In the genomic region with DNA sequence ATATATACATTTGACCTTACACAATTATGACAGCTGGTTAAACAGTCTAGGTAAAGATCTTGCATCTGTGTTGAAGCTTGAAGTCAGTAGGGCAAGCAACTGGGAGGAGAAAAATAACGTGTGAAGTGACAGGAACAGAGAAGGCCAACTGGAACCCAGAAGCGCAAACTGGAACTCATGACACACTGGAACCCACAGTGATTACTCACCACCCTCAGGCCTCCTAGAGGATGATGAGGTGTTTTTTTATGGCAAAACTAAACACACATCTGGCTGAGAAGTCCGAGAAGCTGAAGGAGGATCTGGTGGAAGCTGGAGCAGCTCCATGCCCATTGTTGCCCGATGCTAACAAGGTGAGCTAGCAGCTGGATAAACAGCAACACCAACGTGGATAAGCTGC, we compare ENCODE assay signal across 1 cellular context.
TF ChIP-seq lines count a peak whose summit lies in the region.

No MANE protein-coding gene starts in this region.

TF ChIP-seq in IMR-90, 13 proteins besides CTCF, POLR2A, EP300 and RAD21:
- no peak for TF ChIP-seq CEBPB (IDR thresholded peaks at IDR 0.05; ENCODE audit: low read depth, low read length)
- no peak for TF ChIP-seq MAZ (IDR thresholded peaks at IDR 0.05; ENCODE audit: borderline replicate concordance, low read depth, low read length)
- TF ChIP-seq BHLHE40 (IDR thresholded peaks at IDR 0.05; ENCODE audit: low read depth, low read length) = no peak
- TF ChIP-seq CHD1 (IDR thresholded peaks at IDR 0.05; ENCODE audit: low read depth, low read length) = no peak
- TF ChIP-seq SMC3 (IDR thresholded peaks at IDR 0.05; ENCODE audit: low read depth, low read length) = no peak
- TF ChIP-seq MXI1 (IDR thresholded peaks at IDR 0.05; ENCODE audit: borderline replicate concordance, low read depth, low read length) = no peak
- TF ChIP-seq, protein P1, sequence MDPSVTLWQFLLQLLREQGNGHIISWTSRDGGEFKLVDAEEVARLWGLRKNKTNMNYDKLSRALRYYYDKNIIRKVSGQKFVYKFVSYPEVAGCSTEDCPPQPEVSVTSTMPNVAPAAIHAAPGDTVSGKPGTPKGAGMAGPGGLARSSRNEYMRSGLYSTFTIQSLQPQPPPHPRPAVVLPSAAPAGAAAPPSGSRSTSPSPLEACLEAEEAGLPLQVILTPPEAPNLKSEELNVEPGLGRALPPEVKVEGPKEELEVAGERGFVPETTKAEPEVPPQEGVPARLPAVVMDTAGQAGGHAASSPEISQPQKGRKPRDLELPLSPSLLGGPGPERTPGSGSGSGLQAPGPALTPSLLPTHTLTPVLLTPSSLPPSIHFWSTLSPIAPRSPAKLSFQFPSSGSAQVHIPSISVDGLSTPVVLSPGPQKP (IDR thresholded peaks at IDR 0.05; ENCODE audit: borderline replicate concordance, low read depth, low read length) = no peak
- no peak for TF ChIP-seq NFE2L2 (IDR thresholded peaks at IDR 0.05; ENCODE audit: low read depth, low read length)
- no peak for TF ChIP-seq RCOR1 (IDR thresholded peaks at IDR 0.05; ENCODE audit: insufficient replicate concordance, low read length)
- TF ChIP-seq RFX5 (IDR thresholded peaks at IDR 0.05; ENCODE audit: low read depth, low read length) = no peak
- TF ChIP-seq FOS (IDR thresholded peaks at IDR 0.05; ENCODE audit: low read depth, low read length) = no peak
- TF ChIP-seq, protein P2, sequence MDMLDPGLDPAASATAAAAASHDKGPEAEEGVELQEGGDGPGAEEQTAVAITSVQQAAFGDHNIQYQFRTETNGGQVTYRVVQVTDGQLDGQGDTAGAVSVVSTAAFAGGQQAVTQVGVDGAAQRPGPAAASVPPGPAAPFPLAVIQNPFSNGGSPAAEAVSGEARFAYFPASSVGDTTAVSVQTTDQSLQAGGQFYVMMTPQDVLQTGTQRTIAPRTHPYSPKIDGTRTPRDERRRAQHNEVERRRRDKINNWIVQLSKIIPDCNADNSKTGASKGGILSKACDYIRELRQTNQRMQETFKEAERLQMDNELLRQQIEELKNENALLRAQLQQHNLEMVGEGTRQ (IDR thresholded peaks at IDR 0.05; ENCODE audit: low read depth, low read length) = no peak
- TF ChIP-seq MAFK (IDR thresholded peaks at IDR 0.05; ENCODE audit: low read depth, low read length) = no peak
